8 cellular contexts compared by ENCODE assay signal in genomic region chr21:33491373-33492102, GRCh38. TPM values are rescaled to one million over a fixed set of nuclear protein-coding genes. Genes with fewer than 3 reads are reported as not detected.
DNase-seq lines count a peak whose midpoint lies in the region; ATAC-seq, FAIRE-seq and TF ChIP-seq lines count a peak whose summit lies in the region.

Gene DNAJC28 (minus strand): TSS chr21:33491716. CDS start chr21:33489393, 2,323 bp downstream.

- H3K4me3 Mint-ChIP-seq in naive thymus-derived CD4-positive, alpha-beta T cell = peak within 1 kb of the TSS; percentile 86 to 97 (median 92)
- H3K4me3 Mint-ChIP-seq in stimulated activated naive B cell treated with anti-CD40 and anti-IgM and Interleukin-4, amounts not matched to agents 10 μg/mL and 1 μg/mL and 100 μg/mL, for 72 hours = peak within 1 kb of the TSS; percentile 83 to 89

- no peak for FAIRE-seq in RCC 7860 (lab: Jason Lieb, UNC)

- ATAC-seq in DND-41 (ENCODE audit: insufficient read depth, low read depth) = peak; percentile 98
- peak; percentile 98 for ATAC-seq in GM21786 (IDR thresholded peaks at IDR 0.05; ENCODE audit: unreplicated experiment)
- ATAC-seq in naive thymus-derived CD4-positive, alpha-beta T cell = peak; percentile 99
- peak; percentile 97 for ATAC-seq in stimulated activated naive B cell treated with anti-CD40 and anti-IgM and Interleukin-4, amounts not matched to agents 10 μg/mL and 1 μg/mL and 100 μg/mL, for 72 hours (replicated peaks)

- H3K27me3 ChIP-seq in DND-41 (ENCODE audit: insufficient read depth, low read length, poor library complexity) (no peaks in the 10 kb centered on the region), KMS-11 (ENCODE audit: insufficient read depth, low read depth) (no peaks in the 10 kb centered on the region; the same call in 1 of the 2 replicates), fibroblast of lung (ENCODE audit: control insufficient read depth, insufficient read depth, low read length) (peaks cover 2% of the 10 kb centered on the region)
- H3K27me3 ChIP-seq in naive thymus-derived CD4-positive, alpha-beta T cell (ENCODE audit: control insufficient read depth in 2 of 2, insufficient read depth in 2 of 2, low read length in 2 of 2) = no peaks in the 10 kb centered on the region

- H3K27ac Mint-ChIP-seq in naive thymus-derived CD4-positive, alpha-beta T cell = peak within 1 kb of the TSS; percentile 73 to 97 (median 92)
- peak within 1 kb of the TSS; percentile 89 for H3K27ac Mint-ChIP-seq in stimulated activated naive B cell treated with anti-CD40 and anti-IgM and Interleukin-4, amounts not matched to agents 10 μg/mL and 1 μg/mL and 100 μg/mL, for 72 hours

- H3K27me3 Mint-ChIP-seq in naive thymus-derived CD4-positive, alpha-beta T cell = peaks cover 0 to 15% (median 0%) of the 10 kb centered on the region in 5 donors
- peaks cover 0 to 5% of the 10 kb centered on the region in 2 donors for H3K27me3 Mint-ChIP-seq in stimulated activated naive B cell treated with anti-CD40 and anti-IgM and Interleukin-4, amounts not matched to agents 10 μg/mL and 1 μg/mL and 100 μg/mL, for 72 hours

- H2AFZ ChIP-seq in DND-41 (ENCODE audit: low read depth, low read length) (peak within 1 kb of the TSS; percentile 91), KMS-11 (ENCODE audit: low read depth) (peak within 1 kb of the TSS; percentile 96), fibroblast of lung (ENCODE audit: low read length) (peak within 1 kb of the TSS; percentile 100)

- H4K20me1 ChIP-seq in DND-41 (ENCODE audit: insufficient read depth, low read length) (no peaks in the 10 kb centered on the region), KMS-11 (ENCODE audit: insufficient read depth) (no peaks in the 10 kb centered on the region), fibroblast of lung (ENCODE audit: control insufficient read depth, extremely low read depth, insufficient read depth, low read length) (no peaks in the 10 kb centered on the region)

- POLR2A ChIA-PET in naive thymus-derived CD4-positive, alpha-beta T cell (lab: Charles Lee) = interaction anchor here (0.8 to 4.3 kb wide), 10 partner anchors 11 to 763 kb away, joined by 3 to 98 read pairs (median 4); partner anchors contain the start of genes DONSON, GART, PAXBP1 and SON

- H3K4me3 ChIP-seq in DND-41 (ENCODE audit: low read depth in 1 of 2, low read length in 2 of 2) (peak within 1 kb of the TSS; percentile 45 to 79), KMS-11 (IDR thresholded peaks at IDR 0.05; ENCODE audit: insufficient read depth, low read depth, low read length) (peak within 1 kb of the TSS; percentile 15), fibroblast of lung (replicated peaks in 1 of 4; ENCODE audit: control extremely low read depth in 1 of 4, insufficient read depth in 1 of 4, low read depth in 3 of 4, low read length in 4 of 4) (peak within 1 kb of the TSS; percentile 87 to 98 (median 90))
- H3K4me3 ChIP-seq in naive thymus-derived CD4-positive, alpha-beta T cell (ENCODE audit: low read length) = peak within 1 kb of the TSS; percentile 93

- peak within 1 kb of the TSS; percentile 69 for H3K4me2 ChIP-seq in DND-41 (ENCODE audit: insufficient read depth, low read length)
- peak within 1 kb of the TSS; percentile 89 for H3K4me2 ChIP-seq in KMS-11
- peak within 1 kb of the TSS; percentile 98 for H3K4me2 ChIP-seq in fibroblast of lung (ENCODE audit: extremely low read depth, insufficient read depth, low read length)

- H3K27ac ChIP-seq in DND-41 (ENCODE audit: low read length) (peak within 1 kb of the TSS; percentile 73), KMS-11 (no peak within 1 kb of the TSS), fibroblast of lung (ENCODE audit: insufficient read depth, low read length) (peak within 1 kb of the TSS; percentile 87)
- peak within 1 kb of the TSS; percentile 74 for H3K27ac ChIP-seq in naive thymus-derived CD4-positive, alpha-beta T cell (ENCODE audit: low read depth, low read length)

- no peaks in the 10 kb centered on the region for H3K9me3 ChIP-seq in DND-41 (ENCODE audit: insufficient read depth, low read length, severe bottlenecking)
- H3K9me3 ChIP-seq in fibroblast of lung (ENCODE audit: control insufficient read depth, insufficient read depth, low read depth, low read length) = no peaks in the 10 kb centered on the region
- H3K9me3 ChIP-seq in naive thymus-derived CD4-positive, alpha-beta T cell (ENCODE audit: control insufficient read depth in 2 of 3, low read length in 3 of 3) = no peaks in the 10 kb centered on the region

- H3K36me3 ChIP-seq in DND-41 (ENCODE audit: insufficient read depth, low read length) (no peaks in the 10 kb centered on the region), KMS-11 (ENCODE audit: insufficient read depth) (no peaks in the 10 kb centered on the region), fibroblast of lung (ENCODE audit: control insufficient read depth, insufficient read depth, low read length) (no peaks in the 10 kb centered on the region)
- H3K36me3 ChIP-seq in naive thymus-derived CD4-positive, alpha-beta T cell (ENCODE audit: control insufficient read depth in 2 of 3, insufficient read depth in 3 of 3, low read length in 3 of 3) = peaks cover 0 to 3% (median 0%) of the 10 kb centered on the region in 3 experiments

- H3K4me1 Mint-ChIP-seq in naive thymus-derived CD4-positive, alpha-beta T cell = peaks cover 5 to 14% (median 12%) of the 10 kb centered on the region in 7 donors
- H3K4me1 Mint-ChIP-seq in stimulated activated naive B cell treated with anti-CD40 and anti-IgM and Interleukin-4, amounts not matched to agents 10 μg/mL and 1 μg/mL and 100 μg/mL, for 72 hours = peaks cover 6 to 9% of the 10 kb centered on the region in 2 donors

- H3K9ac ChIP-seq in DND-41 (ENCODE audit: low read depth, low read length) (peak within 1 kb of the TSS; percentile 56), KMS-11 (peak within 1 kb of the TSS; percentile 24; the same call in 1 of the 2 replicates), fibroblast of lung (ENCODE audit: insufficient read depth, low read length) (peak within 1 kb of the TSS; percentile 83)

- CTCF ChIA-PET in naive thymus-derived CD4-positive, alpha-beta T cell (lab: Charles Lee) = interaction anchor here (0.6 to 2.1 kb wide), 3 partner anchors 11 to 53 kb away, joined by 3 to 17 read pairs (median 3); partner anchors contain the start of gene TMEM50B

- TF ChIP-seq CTCF in DND-41 (IDR thresholded peaks at IDR 0.05; ENCODE audit: borderline replicate concordance, extremely low read depth, low read length, poor library complexity, severe bottlenecking) (no peak), KMS-11 (conservative IDR thresholded peaks at IDR 0.05; ENCODE audit: low read depth, low read length) (no peak), fibroblast of lung (conservative IDR thresholded peaks at IDR 0.05 in 1 of 2, IDR thresholded peaks at IDR 0.05 in 1 of 2; ENCODE audit: low read depth in 1 of 2, low read length in 2 of 2) (no peak)

- intact Hi-C loops in naive thymus-derived CD4-positive, alpha-beta T cell (cut with micrococcal nuclease) = loop anchor here (1.0 to 5.0 kb wide), 8 partner anchors 11 to 879 kb away; partner anchors contain the start of genes CRYZL1 (in 2 of the 2), GART (in 2 of the 2), CFAP298 (in 1 of the 2) and DONSON (in 1 of the 2)

- DNase-seq in DND-41 (peak; percentile 96), RCC 7860 (ENCODE audit: low spot score) (peak; percentile 78), fibroblast of lung (ENCODE audit: low read depth in 2 of 2) (peak; percentile 88 to 91)
- DNase-seq in activated T-helper 1 cell treated with anti-CD3 and anti-CD28 coated beads, Interleukin-2, amount 50 U/mL, for 16 hours (ENCODE audit: low read depth in 1 of 2, low spot score in 1 of 2) = peak; percentile 88
- peak; percentile 91 to 96 (median 95) for DNase-seq in naive thymus-derived CD4-positive, alpha-beta T cell
- peak; percentile 93 for DNase-seq in stimulated activated naive B cell treated with anti-CD40 and anti-IgM and Interleukin-4, amounts not matched to agents 10 μg/mL and 1 μg/mL and 100 μg/mL, for 72 hours

- H3K36me3 Mint-ChIP-seq in naive thymus-derived CD4-positive, alpha-beta T cell = peaks cover 0 to 5% (median 0%) of the 10 kb centered on the region in 5 donors
- no peaks in the 10 kb centered on the region for H3K36me3 Mint-ChIP-seq in stimulated activated naive B cell treated with anti-CD40 and anti-IgM and Interleukin-4, amounts not matched to agents 10 μg/mL and 1 μg/mL and 100 μg/mL, for 72 hours

- H3K4me1 ChIP-seq in DND-41 (ENCODE audit: insufficient read depth, low read length) (peaks cover 16% of the 10 kb centered on the region), KMS-11 (ENCODE audit: low read depth, poor library complexity, severe bottlenecking) (peaks cover 15% of the 10 kb centered on the region), fibroblast of lung (ENCODE audit: control insufficient read depth, extremely low read depth, insufficient read depth, low read length) (peaks cover 2% of the 10 kb centered on the region)
- peaks cover 0 to 5% of the 10 kb centered on the region in 2 donors for H3K4me1 ChIP-seq in naive thymus-derived CD4-positive, alpha-beta T cell (ENCODE audit: control insufficient read depth in 2 of 2, insufficient read depth in 2 of 2, low read length in 2 of 2)

- no peaks in the 10 kb centered on the region for H3K79me2 ChIP-seq in DND-41 (ENCODE audit: insufficient read depth, low read length)
- H3K79me2 ChIP-seq in KMS-11 (ENCODE audit: insufficient read depth, low read depth) = no peaks in the 10 kb centered on the region
- no peaks in the 10 kb centered on the region for H3K79me2 ChIP-seq in fibroblast of lung (ENCODE audit: control insufficient read depth, insufficient read depth, low read length)

- peaks cover 0 to 5% (median 0%) of the 10 kb centered on the region in 11 donors for H3K9me3 Mint-ChIP-seq in naive thymus-derived CD4-positive, alpha-beta T cell
- no peaks in the 10 kb centered on the region for H3K9me3 Mint-ChIP-seq in stimulated activated naive B cell treated with anti-CD40 and anti-IgM and Interleukin-4, amounts not matched to agents 10 μg/mL and 1 μg/mL and 100 μg/mL, for 72 hours

RNA-seq across cellular contexts. Expression of gene DNAJC28, which starts in this region (rescaled TPM):
- total RNA-seq in fibroblast of lung = 2.1 and 2.3 TPM in 2 replicates
- 1.7 and 2.1 TPM in 2 replicates for polyA plus RNA-seq in fibroblast of lung
- polyA plus RNA-seq in fibroblast of lung (2012) = 1.0 TPM in 2 replicates
- not detected in 2 replicates for polyA minus RNA-seq in fibroblast of lung (ENCODE audit: low replicate concordance)
- 1 to 10 TPM in 1 of 5 experiments, under 1 TPM in 3, not detected in 1; 0.27 to 1.5 (median 0.61) TPM for total RNA-seq in naive thymus-derived CD4-positive, alpha-beta T cell
- under 1 TPM; 0.54 to 0.92 TPM for polyA plus RNA-seq in naive thymus-derived CD4-positive, alpha-beta T cell

Comparison
In these comparisons a context has a peak if more than half of its experiments do, and no peak if none do; other contexts are left out.
1. H3K4me3 ChIP-seq: peak in every context shown above with its lines; median percentile 93 in naive thymus-derived CD4-positive, alpha-beta T cell; 90 in fibroblast of lung; 62 in DND-41; 15 in KMS-11.
2. H3K9ac ChIP-seq: peak in every context shown above with its lines; median percentile 83 in fibroblast of lung; 56 in DND-41; 24 in KMS-11.